Comparison of ENCODE assay signal across 8 cellular contexts in the genomic region with DNA sequence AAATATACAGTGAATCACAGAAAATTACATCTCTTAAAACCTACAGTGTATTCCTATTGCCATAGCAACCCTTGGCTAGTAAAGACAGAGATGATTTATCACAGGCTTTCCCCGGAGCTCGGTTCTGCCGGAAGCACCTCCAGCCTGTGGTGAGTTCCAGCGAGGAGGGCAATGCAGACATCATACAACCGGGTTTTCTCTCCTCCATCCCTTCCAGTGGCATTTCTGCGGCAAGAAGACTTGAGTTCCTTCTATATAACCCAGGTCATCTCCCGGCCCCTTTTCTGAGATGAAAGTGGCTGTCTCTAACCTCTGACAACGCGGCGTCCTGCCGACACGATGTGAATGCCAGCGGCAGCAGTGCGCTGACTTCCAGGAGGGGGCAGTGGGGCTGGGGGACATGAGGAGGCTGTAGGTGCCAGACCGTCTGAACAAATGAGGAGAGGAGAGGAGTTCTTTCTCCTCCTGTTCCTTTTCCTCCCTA.
DNase-seq lines count a peak whose midpoint lies in the region; ATAC-seq and TF ChIP-seq lines count a peak whose summit lies in the region.

No MANE protein-coding gene starts in this region.

- H3K27me3 Mint-ChIP-seq in activated naive CD4-positive, alpha-beta T cell treated with anti-CD3 and anti-CD28 coated beads for 36 hours (ENCODE audit: low read depth), result peaks cover 4% of the 10 kb centered on the region

- peak; percentile 33 for ATAC-seq in GM21381 (IDR thresholded peaks at IDR 0.05; ENCODE audit: unreplicated experiment)

- TF ChIP-seq CTCF in A673 (conservative IDR thresholded peaks at IDR 0.05; ENCODE audit: low read depth, low read length) (peak; percentile 42), Peyer's patch (IDR thresholded peaks at IDR 0.05) (peak in 3 of 6 experiments; percentile 23 to 26 (median 25))

- DNase-seq in A673 (ENCODE audit: low spot score) (peak; percentile 43), Peyer's patch (peak in 2 of 3 donors; percentile 54 to 67), head of caudate nucleus (peak; percentile 49 to 89 (median 72)), NCI-H510A (lab: John Stamatoyannopoulos, UW) (no peak), COLO668 (lab: John Stamatoyannopoulos, UW; ENCODE audit: unreplicated experiment) (no peak)
- peak; percentile 78 for DNase-seq in activated naive CD4-positive, alpha-beta T cell treated with anti-CD3 and anti-CD28 coated beads for 36 hours

- BruUV-seq in A673 (replicated peaks; lab: Mats Ljungman, UMichigan), result no TSS peak

- H3K9me3 Mint-ChIP-seq in activated naive CD4-positive, alpha-beta T cell treated with anti-CD3 and anti-CD28 coated beads for 36 hours, result no peaks in the 10 kb centered on the region

- H3K36me3 ChIP-seq in A673 (ENCODE audit: insufficient read depth, low read length, poor library complexity, severe bottlenecking) (no peaks in the 10 kb centered on the region), Peyer's patch (no peaks in the 10 kb centered on the region), rectal smooth muscle tissue (ENCODE audit: control insufficient read depth, insufficient read depth, low read length) (no peaks in the 10 kb centered on the region)

- H3K27ac ChIP-seq in A673 (ENCODE audit: low read depth, low read length, poor library complexity, severe bottlenecking), result no peak overlapping the region
- peak overlapping the region in 1 of 4 donors; percentile 7 for H3K27ac ChIP-seq in Peyer's patch
- H3K27ac ChIP-seq in rectal smooth muscle tissue (ENCODE audit: low read depth, low read length), result no peak overlapping the region

- H3K27ac Mint-ChIP-seq in activated naive CD4-positive, alpha-beta T cell treated with anti-CD3 and anti-CD28 coated beads for 36 hours, result no peak overlapping the region

- POLR2A ChIA-PET in A673 (lab: Charles Lee; ENCODE audit: low non-redundant PET), result no interaction called here

- peaks cover 7% of the 10 kb centered on the region for H3K27me3 ChIP-seq in A673 (replicated peaks; ENCODE audit: insufficient read depth, low read depth, low read length, poor library complexity)
- H3K27me3 ChIP-seq in Peyer's patch, result no peaks in the 10 kb centered on the region
- peaks cover 3% of the 10 kb centered on the region for H3K27me3 ChIP-seq in rectal smooth muscle tissue (ENCODE audit: control insufficient read depth, insufficient read depth, low read length)

- H3K9ac ChIP-seq in rectal smooth muscle tissue (ENCODE audit: low read length), result no peak overlapping the region

- H3K4me3 Mint-ChIP-seq in activated naive CD4-positive, alpha-beta T cell treated with anti-CD3 and anti-CD28 coated beads for 36 hours, result peak overlapping the region; percentile 67

- peak overlapping the region; percentile 14 for H3K4me3 ChIP-seq in A673 (ENCODE audit: low read depth, low read length, poor library complexity, severe bottlenecking)
- peak overlapping the region; percentile 21 to 41 (median 28) for H3K4me3 ChIP-seq in Peyer's patch
- H3K4me3 ChIP-seq in rectal smooth muscle tissue (ENCODE audit: low read length), result peak overlapping the region; percentile 51

- no peak for TF ChIP-seq POLR2A in Peyer's patch (IDR thresholded peaks at IDR 0.05)

- peaks cover 15% of the 10 kb centered on the region for H3K4me1 Mint-ChIP-seq in activated naive CD4-positive, alpha-beta T cell treated with anti-CD3 and anti-CD28 coated beads for 36 hours (ENCODE audit: low read depth)

- H3K36me3 Mint-ChIP-seq in activated naive CD4-positive, alpha-beta T cell treated with anti-CD3 and anti-CD28 coated beads for 36 hours (ENCODE audit: low read depth), result no peaks in the 10 kb centered on the region

- CTCF ChIA-PET in A673 (lab: Charles Lee), result no interaction called here
- CTCF ChIA-PET in activated naive CD4-positive, alpha-beta T cell treated with anti-CD3 and anti-CD28 coated beads for 36 hours (lab: Charles Lee), result interaction anchor here (0.6 to 3.7 kb wide), 8 partner anchors 9 to 1798 kb away, joined by 3 to 17 read pairs (median 3); no protein-coding TSS in a partner anchor

- intact Hi-C loops in A673 (cut with micrococcal nuclease; ENCODE audit: unreplicated experiment) (no loop called here), head of caudate nucleus (cut with DNase I) (no loop called here)
- intact Hi-C loops in activated naive CD4-positive, alpha-beta T cell treated with anti-CD3 and anti-CD28 coated beads for 36 hours (cut with micrococcal nuclease), result loop anchor here (1.0 to 2.0 kb wide), 4 partner anchors 9 to 166 kb away; a partner anchor contains a TSS

- H3K4me1 ChIP-seq in A673 (ENCODE audit: insufficient read depth, low read length, poor library complexity, severe bottlenecking) (no peaks in the 10 kb centered on the region), Peyer's patch (peaks cover 0 to 9% (median 0%) of the 10 kb centered on the region in 4 donors), rectal smooth muscle tissue (ENCODE audit: control insufficient read depth, insufficient read depth, low read length) (peaks cover 4% of the 10 kb centered on the region)

- H3K9me3 ChIP-seq in A673 (ENCODE audit: low read depth, low read length, poor library complexity, severe bottlenecking) (no peaks in the 10 kb centered on the region), Peyer's patch (no peaks in the 10 kb centered on the region)

Comparison
In these comparisons a context has a peak if more than half of its experiments do, and no peak if none do; other contexts are left out.
1. DNase-seq: peak in A673 (single experiment), Peyer's patch (2 of 3), activated naive CD4-positive, alpha-beta T cell treated with anti-CD3 and anti-CD28 coated beads for 36 hours (single experiment) and head of caudate nucleus (42 of 42); none in NCI-H510A (single experiment) and COLO668 (single experiment).
2. Peak in every context shown above with its lines, with median percentiles within 50 percentile points of each other: H3K4me3 ChIP-seq.